Comparison of ENCODE assay signal across 8 cellular contexts in genomic region chr7:6395898-6396582, GRCh38. TPM values are rescaled to one million over a fixed set of nuclear protein-coding genes. Genes with fewer than 3 reads are reported as not detected.
DNase-seq lines count a peak whose midpoint lies in the region; ATAC-seq and TF ChIP-seq lines count a peak whose summit lies in the region.

No MANE protein-coding gene starts in this region.

- DNase-seq in C1 segment of cervical spinal cord (lab: John Stamatoyannopoulos, UW) (peak in 9 of 14 donors; percentile 9 to 76 (median 35)), SIG-M5 (lab: John Stamatoyannopoulos, UW) (peak; percentile 1), erythroblast (lab: John Stamatoyannopoulos, UW) (peak; percentile 29 to 40), NK-92 (lab: John Stamatoyannopoulos, UW; ENCODE audit: unreplicated experiment) (no peak), NCI-H146 (lab: John Stamatoyannopoulos, UW) (no peak)
- no peak for DNase-seq in naive thymus-derived CD8-positive, alpha-beta T cell
- no peak for DNase-seq in stimulated activated CD4-positive, alpha-beta T cell treated with anti-CD3 and anti-CD28 coated beads, Interleukin-4, amount 100 ng/mL, for 4 hours

- peaks cover 0 to 71% (median 6%) of the 10 kb centered on the region in 3 donors for H3K36me3 Mint-ChIP-seq in naive thymus-derived CD8-positive, alpha-beta T cell

- H3K9me3 Mint-ChIP-seq in naive thymus-derived CD8-positive, alpha-beta T cell: no peaks in the 10 kb centered on the region

- H3K4me1 Mint-ChIP-seq in naive thymus-derived CD8-positive, alpha-beta T cell: peaks cover 31 to 76% (median 64%) of the 10 kb centered on the region in 4 donors

- peak overlapping the region; percentile 36 to 95 (median 84) for H3K27ac Mint-ChIP-seq in naive thymus-derived CD8-positive, alpha-beta T cell

- POLR2A ChIA-PET in naive thymus-derived CD8-positive, alpha-beta T cell (lab: Charles Lee): no interaction called here

- no peaks in the 10 kb centered on the region for H3K27me3 Mint-ChIP-seq in naive thymus-derived CD8-positive, alpha-beta T cell

- H3K4me3 Mint-ChIP-seq in naive thymus-derived CD8-positive, alpha-beta T cell: peak overlapping the region in 4 of 10 donors; percentile 57 to 71 (median 58)

- TF ChIP-seq POLR2A in erythroblast (IDR thresholded peaks at IDR 0.05; ENCODE audit: low read length): no peak

- ATAC-seq in naive thymus-derived CD8-positive, alpha-beta T cell: no peak
- no peak for ATAC-seq in GM21447 (IDR thresholded peaks at IDR 0.05; ENCODE audit: unreplicated experiment)

RNA-seq across cellular contexts. Expression of gene RAC1, which starts 21.7 kb away (rescaled TPM):
- total RNA-seq in naive thymus-derived CD8-positive, alpha-beta T cell: 10 to 100 TPM; 91.2 to 96.7 TPM
- 100 to 1,000 TPM; 197 to 248 (median 218) TPM for polyA plus RNA-seq in naive thymus-derived CD8-positive, alpha-beta T cell

RNA-seq across cellular contexts. Expression of gene FAM220A, which starts 47.3 kb away (rescaled TPM):
- total RNA-seq in naive thymus-derived CD8-positive, alpha-beta T cell: 10 to 100 TPM; 17.8 to 27.7 TPM
- polyA plus RNA-seq in naive thymus-derived CD8-positive, alpha-beta T cell: 1 to 10 TPM; 4.4 to 6.7 (median 5.8) TPM

RNA-seq across cellular contexts. Expression of gene DAGLB, which starts 51.7 kb away (rescaled TPM):
- 10 to 100 TPM; 75.4 to 78.1 TPM for total RNA-seq in naive thymus-derived CD8-positive, alpha-beta T cell
- polyA plus RNA-seq in naive thymus-derived CD8-positive, alpha-beta T cell: 10 to 100 TPM in 1 of 3 donors, 1 to 10 TPM in 2; 7.2 to 11.9 (median 7.6) TPM

Comparison
In these comparisons a context has a peak if more than half of its experiments do, and no peak if none do; other contexts are left out.
1. DNase-seq: peak in C1 segment of cervical spinal cord (9 of 14), SIG-M5 (single experiment) and erythroblast (2 of 2); none in naive thymus-derived CD8-positive, alpha-beta T cell (0 of 10), NK-92 (single experiment), NCI-H146 (single experiment) and stimulated activated CD4-positive, alpha-beta T cell treated with anti-CD3 and anti-CD28 coated beads, Interleukin-4, amount 100 ng/mL, for 4 hours (0 of 2).